ENCODE assay signal across 14 cellular contexts in genomic region chr5:14118551-14119320, GRCh38. TPM values are rescaled to one million over a fixed set of nuclear protein-coding genes. Genes with fewer than 3 reads are reported as not detected.
A peak's percentile ranks its signal among the peaks of the same experiment; 100 is the strongest.
DNase-seq lines count a peak whose midpoint lies in the region; ATAC-seq and TF ChIP-seq lines count a peak whose summit lies in the region.
"Had no signal": no experiment of that assay in that cellular context is flagged by ENCODE, and none has a peak within 500 bp of the region (broad histone marks: within the 10 kb centered on the region; RNA-seq: fewer than 3 reads in every experiment).

No MANE protein-coding gene starts in this region.

- H3K4me3 Mint-ChIP-seq in MCF 10A (ENCODE audit: unreplicated experiment) (no peak overlapping the region), endodermal cell (no peak overlapping the region)
- H3K4me3 Mint-ChIP-seq: activated CD4-positive, alpha-beta T cell treated with anti-CD3 and anti-CD28 coated beads, Interleukin-2, amount 10 ng/mL, durations not matched to agents 24 days and 14 days; nephron progenitor cell; T-helper 2 cell treated with Interferon-gamma antibody and Interleukin-4, amounts not matched to agents 5 μg/mL and 100 μg/mL, for 36 hours had no signal

- POLR2A ChIA-PET in MCF 10A (lab: Yijun Ruan, JAX), result no interaction called here

- H3K27ac Mint-ChIP-seq in MCF 10A (ENCODE audit: low read depth, unreplicated experiment) (no peak overlapping the region), endodermal cell (no peak overlapping the region)
- H3K27ac Mint-ChIP-seq: activated CD4-positive, alpha-beta T cell treated with anti-CD3 and anti-CD28 coated beads, Interleukin-2, amount 10 ng/mL, durations not matched to agents 24 days and 14 days; nephron progenitor cell; T-helper 2 cell treated with Interferon-gamma antibody and Interleukin-4, amounts not matched to agents 5 μg/mL and 100 μg/mL, for 36 hours had no signal

- H3K9ac ChIP-seq in endodermal cell (ENCODE audit: extremely low read depth, low read length, poor library complexity, severe bottlenecking), result no peak overlapping the region
- peak overlapping the region; percentile 15 for H3K9ac ChIP-seq in mesendoderm (ENCODE audit: low read length)
- H3K9ac ChIP-seq in smooth muscle cell (ENCODE audit: low read depth), result no peak overlapping the region

- H3K4me3 ChIP-seq in breast epithelium (no peak overlapping the region), endodermal cell (ENCODE audit: low read length) (no peak overlapping the region), mesendoderm (ENCODE audit: low read length) (no peak overlapping the region), smooth muscle cell (no peak overlapping the region)
- H3K4me3 ChIP-seq: tibial artery had no signal

- no peak overlapping the region for H3K4ac ChIP-seq in mesendoderm (ENCODE audit: low read depth, low read length)

- H3K9me3 ChIP-seq in breast epithelium, result no peaks in the 10 kb centered on the region
- no peaks in the 10 kb centered on the region for H3K9me3 ChIP-seq in endodermal cell (ENCODE audit: control insufficient read depth, low read length)
- no peaks in the 10 kb centered on the region for H3K9me3 ChIP-seq in smooth muscle cell (replicated peaks; ENCODE audit: low read depth)
- H3K9me3 ChIP-seq: tibial artery had no signal

- H3K4me1 ChIP-seq in breast epithelium (no peaks in the 10 kb centered on the region), endodermal cell (ENCODE audit: control insufficient read depth, insufficient read depth, low read length) (peaks cover 20% of the 10 kb centered on the region), mesendoderm (ENCODE audit: control insufficient read depth, low read depth, low read length) (peaks cover 28% of the 10 kb centered on the region), smooth muscle cell (ENCODE audit: low read depth) (peaks cover 10% of the 10 kb centered on the region)
- H3K4me1 ChIP-seq: tibial artery had no signal

- no peak overlapping the region for H3K23ac ChIP-seq in mesendoderm (ENCODE audit: low read length)

- H3K9me3 Mint-ChIP-seq in MCF 10A (ENCODE audit: unreplicated experiment) (no peaks in the 10 kb centered on the region), endodermal cell (no peaks in the 10 kb centered on the region)
- H3K9me3 Mint-ChIP-seq: activated CD4-positive, alpha-beta T cell treated with anti-CD3 and anti-CD28 coated beads, Interleukin-2, amount 10 ng/mL, durations not matched to agents 24 days and 14 days; nephron progenitor cell; T-helper 2 cell treated with Interferon-gamma antibody and Interleukin-4, amounts not matched to agents 5 μg/mL and 100 μg/mL, for 36 hours had no signal

- no peaks in the 10 kb centered on the region for H4K20me1 ChIP-seq in smooth muscle cell (ENCODE audit: low read depth)

- H3K18ac ChIP-seq in mesendoderm (ENCODE audit: low read length), result no peak overlapping the region

- DNase-seq in breast epithelium (ENCODE audit: low spot score in 2 of 2) (peak in 1 of 2 donors; percentile 18), MCF 10A (ENCODE audit: unreplicated experiment) (no peak), endodermal cell (peak; percentile 63), mesendoderm (peak; percentile 88), smooth muscle cell (lab: John Stamatoyannopoulos, UW; ENCODE audit: unreplicated experiment) (no peak), OCI-M1 (lab: John Stamatoyannopoulos, UW) (no peak), NCI-H1105 treated with DMSO at 0.1 percent for 48 hours (lab: John Stamatoyannopoulos, UW) (no peak)
- DNase-seq: activated CD4-positive, alpha-beta T cell treated with anti-CD3 and anti-CD28 coated beads, Interleukin-2, amount 10 ng/mL, durations not matched to agents 24 days and 14 days; amniotic stem cell; nephron progenitor cell; tibial artery had no signal

- H3K56ac ChIP-seq in mesendoderm (ENCODE audit: low read length), result peak overlapping the region; percentile 75

- no peak for TF ChIP-seq POLR2A in breast epithelium (IDR thresholded peaks at IDR 0.05)

- H2BK5ac ChIP-seq in mesendoderm (ENCODE audit: low read length), result peak overlapping the region; percentile 80

- no peaks in the 10 kb centered on the region for H3K36me3 ChIP-seq in breast epithelium
- no peaks in the 10 kb centered on the region for H3K36me3 ChIP-seq in endodermal cell (ENCODE audit: control insufficient read depth, insufficient read depth, low read length)
- H3K36me3 ChIP-seq in mesendoderm (ENCODE audit: control insufficient read depth, insufficient read depth, low read length), result no peaks in the 10 kb centered on the region
- no peaks in the 10 kb centered on the region for H3K36me3 ChIP-seq in smooth muscle cell (ENCODE audit: low read depth)
- H3K36me3 ChIP-seq: tibial artery had no signal

- peak overlapping the region; percentile 33 for H2BK120ac ChIP-seq in mesendoderm (ENCODE audit: low read depth, low read length)

- H2AFZ ChIP-seq in smooth muscle cell (ENCODE audit: low read depth), result peak overlapping the region; percentile 74

- H3K27me3 ChIP-seq in breast epithelium (no peaks in the 10 kb centered on the region), endodermal cell (ENCODE audit: control insufficient read depth, insufficient read depth, low read length, poor library complexity, severe bottlenecking) (peaks cover 2% of the 10 kb centered on the region), mesendoderm (ENCODE audit: insufficient read depth, low read length, poor library complexity) (no peaks in the 10 kb centered on the region), smooth muscle cell (ENCODE audit: low read depth) (no peaks in the 10 kb centered on the region)
- H3K27me3 ChIP-seq: tibial artery had no signal

- no peaks in the 10 kb centered on the region for H3K79me1 ChIP-seq in mesendoderm (ENCODE audit: low read length)

- ATAC-seq in GM21723 (IDR thresholded peaks at IDR 0.05; ENCODE audit: unreplicated experiment), result no peak
- ATAC-seq: HCT116 had no signal

- H3K36me3 Mint-ChIP-seq in MCF 10A (ENCODE audit: insufficient read depth, unreplicated experiment) (peaks cover 6% of the 10 kb centered on the region), endodermal cell (ENCODE audit: low read depth) (no peaks in the 10 kb centered on the region)

- H3K4me1 Mint-ChIP-seq in MCF 10A (ENCODE audit: insufficient read depth, unreplicated experiment) (no peaks in the 10 kb centered on the region), endodermal cell (peaks cover 33% of the 10 kb centered on the region)
- H3K4me1 Mint-ChIP-seq: activated CD4-positive, alpha-beta T cell treated with anti-CD3 and anti-CD28 coated beads, Interleukin-2, amount 10 ng/mL, durations not matched to agents 24 days and 14 days had no signal

- intact Hi-C loops in breast epithelium (cut with DNase I; ENCODE audit: low total_unique reads), result no loop called here
- intact Hi-C loops in MCF 10A (cut with micrococcal nuclease), result no loop called here

- H3K79me2 ChIP-seq in mesendoderm (ENCODE audit: control insufficient read depth, insufficient read depth, low read length), result no peaks in the 10 kb centered on the region
- no peaks in the 10 kb centered on the region for H3K79me2 ChIP-seq in smooth muscle cell (ENCODE audit: low read depth)

- CTCF ChIA-PET in MCF 10A (lab: Yijun Ruan, JAX), result interaction anchor here (1.3 to 2.2 kb wide), 2 partner anchors 10 to 14 kb away, joined by 4 to 12 read pairs; no protein-coding TSS in a partner anchor

- H4K5ac ChIP-seq in mesendoderm (ENCODE audit: low read length), result no peak overlapping the region

- no peak overlapping the region for H2BK15ac ChIP-seq in mesendoderm (replicated peaks; ENCODE audit: low read depth)

- no peaks in the 10 kb centered on the region for H3K27me3 Mint-ChIP-seq in MCF 10A (ENCODE audit: insufficient read depth, unreplicated experiment)
- H3K27me3 Mint-ChIP-seq in endodermal cell (ENCODE audit: insufficient read depth), result peaks cover 13% of the 10 kb centered on the region
- H3K27me3 Mint-ChIP-seq: activated CD4-positive, alpha-beta T cell treated with anti-CD3 and anti-CD28 coated beads, Interleukin-2, amount 10 ng/mL, durations not matched to agents 24 days and 14 days had no signal

- WGBS in endodermal cell (ENCODE audit: insufficient coverage in 1 of 2, insufficient read length in 1 of 2), 2 experiments, result 48 to 65% methylated on average over 8 to 15 of the region's 15 CpGs
- no CpG with 5 or more reads among the region's 15 CpGs for WGBS in mesendoderm (ENCODE audit: extremely low coverage, insufficient coverage, low lambda C conversion rate)
- WGBS in smooth muscle cell (ENCODE audit: low lambda C conversion rate), result 55% methylated on average over 15 of the region's 15 CpGs

- BruUV-seq in MCF 10A (replicated peaks; lab: Mats Ljungman, UMichigan), result no TSS peak

- peak overlapping the region; percentile 5 to 17 for H3K27ac ChIP-seq in breast epithelium
- H3K27ac ChIP-seq in endodermal cell (ENCODE audit: low read depth, low read length), result peak overlapping the region; percentile 75
- H3K27ac ChIP-seq in mesendoderm (ENCODE audit: low read depth, low read length), result peak overlapping the region; percentile 10
- H3K27ac ChIP-seq in smooth muscle cell (ENCODE audit: low read depth), result no peak overlapping the region
- H3K27ac ChIP-seq: tibial artery had no signal

- no peak for TF ChIP-seq CTCF in breast epithelium (IDR thresholded peaks at IDR 0.05)
- no peak for TF ChIP-seq CTCF in MCF 10A (IDR thresholded peaks at IDR 0.05; ENCODE audit: unreplicated experiment)
- no peak for TF ChIP-seq CTCF in endodermal cell (conservative IDR thresholded peaks at IDR 0.05)
- TF ChIP-seq CTCF in smooth muscle cell (IDR thresholded peaks at IDR 0.05; ENCODE audit: borderline replicate concordance, insufficient read depth, poor library complexity, severe bottlenecking), result no peak

- no peak overlapping the region for H4K8ac ChIP-seq in mesendoderm (ENCODE audit: low read depth, low read length)

- H2AK5ac ChIP-seq in mesendoderm (ENCODE audit: low read length), result no peak overlapping the region

- no peaks in the 10 kb centered on the region for H3F3A ChIP-seq in smooth muscle cell (ENCODE audit: low read depth)

- no peak overlapping the region for H3K4me2 ChIP-seq in mesendoderm (ENCODE audit: low read length)
- H3K4me2 ChIP-seq in smooth muscle cell, result no peak overlapping the region

RNA-seq across cellular contexts. Expression of gene TRIO, which starts 24.4 kb away (rescaled TPM):
- total RNA-seq in breast epithelium, result 100 to 1,000 TPM; 191 to 209 (median 193) TPM
- total RNA-seq in MCF 10A (2022), result 134 and 136 TPM in 2 replicates
- total RNA-seq in endodermal cell, result 100 to 1,000 TPM in 1 of 2 donors, 10 to 100 TPM in 1; 88.3 to 109 TPM
- polyA plus RNA-seq in endodermal cell (2013, experiment 1 of 2), result 56.6 TPM
- polyA plus RNA-seq in endodermal cell (2013, experiment 2 of 2), result 54.0 TPM
- polyA plus RNA-seq in mesendoderm (2013, experiment 1 of 2), result 32.6 TPM
- polyA plus RNA-seq in mesendoderm (2013, experiment 2 of 2), result 32.2 TPM
- 109 and 118 TPM in 2 replicates for total RNA-seq in smooth muscle cell
- polyA plus RNA-seq in smooth muscle cell, result 10.2 and 30.3 TPM in 2 replicates

Comparison
In these comparisons a context has a peak if more than half of its experiments do, and no peak if none do; other contexts are left out.
1. DNase-seq: peak in endodermal cell (single experiment) and mesendoderm (single experiment); none in MCF 10A (single experiment), smooth muscle cell (single experiment), OCI-M1 (single experiment) and NCI-H1105 treated with DMSO at 0.1 percent for 48 hours (single experiment).